10 cellular contexts compared by ENCODE assay signal in the genomic region with DNA sequence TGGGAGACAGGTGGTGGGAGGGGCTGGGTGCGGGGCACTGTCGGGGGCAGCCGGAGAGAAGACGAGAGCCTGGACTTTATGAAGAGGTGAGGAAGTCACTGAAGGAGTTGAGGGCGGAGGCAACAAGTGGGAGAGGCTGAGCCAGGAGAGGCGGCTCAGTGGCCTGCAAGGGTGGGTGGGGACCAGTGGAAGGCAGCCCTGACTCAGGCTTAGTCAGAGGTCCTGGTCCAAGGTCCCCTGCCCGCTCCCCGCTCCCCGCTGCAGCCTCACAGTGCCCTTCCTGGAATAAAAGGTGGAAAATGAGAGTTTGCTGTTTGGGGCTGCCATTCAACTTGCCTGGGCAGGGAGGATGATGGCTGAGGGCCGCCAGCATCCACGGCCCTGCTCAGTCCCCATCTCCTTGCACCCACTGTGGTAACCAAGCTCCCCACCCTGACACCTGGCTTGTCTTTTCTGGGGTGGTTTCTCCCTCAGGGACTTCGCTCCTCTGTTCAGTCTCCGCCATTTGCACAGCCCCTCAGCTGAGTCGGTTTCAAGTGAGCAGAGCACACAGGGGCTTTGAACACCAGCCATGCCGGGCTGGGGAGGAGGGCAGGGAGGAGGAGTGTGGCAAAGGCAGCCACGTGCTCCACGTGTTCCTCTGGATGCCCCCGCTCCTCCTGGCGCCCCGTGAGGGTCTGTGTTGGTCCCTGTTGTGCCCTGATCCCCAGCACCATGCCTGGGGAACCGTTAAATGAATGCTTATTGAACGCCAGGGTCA. TPM values are rescaled to one million over a fixed set of nuclear protein-coding genes. Genes with fewer than 3 reads are reported as not detected.
DNase-seq lines count a peak whose midpoint lies in the region; ATAC-seq and TF ChIP-seq lines count a peak whose summit lies in the region.
"Had no signal": no experiment of that assay in that cellular context is flagged by ENCODE, and none has a peak within 500 bp of the region (broad histone marks: within the 10 kb centered on the region; RNA-seq: fewer than 3 reads in every experiment).

No MANE protein-coding gene starts in this region.

- POLR2A ChIA-PET in Panc1 (lab: Charles Lee), result no interaction called here

- ATAC-seq in Panc1, result peak; percentile 77
- ATAC-seq in GM21723 (IDR thresholded peaks at IDR 0.05; ENCODE audit: unreplicated experiment), result no peak

- peaks cover 23% of the 10 kb centered on the region for H3K4me1 ChIP-seq in Panc1 (ENCODE audit: control insufficient read depth, insufficient read depth, low read length)
- peaks cover 0 to 19% of the 10 kb centered on the region in 2 donors for H3K4me1 ChIP-seq in esophagus (ENCODE audit: control insufficient read depth in 2 of 2, insufficient read depth in 2 of 2, low read length in 1 of 2)
- H3K4me1 ChIP-seq in mucosa of rectum (ENCODE audit: control insufficient read depth in 2 of 2, insufficient read depth in 2 of 2, low read length in 2 of 2), result peaks cover 23 to 24% of the 10 kb centered on the region in 2 donors

- no peaks in the 10 kb centered on the region for H3K9me3 ChIP-seq in Panc1 (ENCODE audit: control insufficient read depth, insufficient read depth, low read depth, low read length)
- no peaks in the 10 kb centered on the region for H3K9me3 ChIP-seq in esophagus (ENCODE audit: control insufficient read depth in 2 of 2, insufficient read depth in 1 of 2, low read depth in 1 of 2, low read length in 1 of 2)
- H3K9me3 ChIP-seq in mucosa of rectum (ENCODE audit: control insufficient read depth in 2 of 2, low read length in 2 of 2), result no peaks in the 10 kb centered on the region

- CTCF ChIA-PET in Panc1 (lab: Charles Lee), result interaction anchor here (0.6 kb wide), 1 partner anchor 42 kb away, joined by 3 read pairs; no protein-coding TSS in a partner anchor

- DNase-seq in AG20443 (ENCODE audit: low spot score) (peak; percentile 94), Panc1 (ENCODE audit: low read depth, low spot score) (no peak), DMS114 treated with DMSO at 0.1 percent for 48 hours (lab: John Stamatoyannopoulos, UW; ENCODE audit: unreplicated experiment) (no peak), NCI-H146 (lab: John Stamatoyannopoulos, UW) (no peak)
- DNase-seq in stimulated activated CD8-positive, alpha-beta memory T cell treated with anti-CD3 and anti-CD28 coated beads, Interleukin-4, amount 100 ng/mL, for 48 hours, result no peak
- DNase-seq: CD4-positive, CD25-positive, alpha-beta regulatory T cell; hypothalamus had no signal

- intact Hi-C loops in Panc1 (cut with micrococcal nuclease; ENCODE audit: unreplicated experiment), result no loop called here

- H3K9ac ChIP-seq in mucosa of rectum (ENCODE audit: low read depth in 1 of 2, low read length in 2 of 2), result peak overlapping the region in 1 of 2 donors; percentile 63

- peak overlapping the region; percentile 31; the same call in 1 of the 2 replicates for H3K27ac ChIP-seq in Panc1 (ENCODE audit: low read length)
- peak overlapping the region; percentile 68 to 82 for H3K27ac ChIP-seq in esophagus (ENCODE audit: low read depth in 2 of 2, low read length in 1 of 2)
- H3K27ac ChIP-seq in mucosa of rectum (ENCODE audit: low read depth in 2 of 2, low read length in 2 of 2), result peak overlapping the region; percentile 76 to 90

- in situ Hi-C loops in Panc1 (cut with HindIII; ENCODE audit: low pct_unique_long_range_greater_than_20kb, low sequenced_read_pairs), result no loop called here

- 57 to 68% methylated on average over 22 of the region's 22 CpGs for WGBS in esophagus, 2 donors

- no peak for TF ChIP-seq CTCF in Panc1 (IDR thresholded peaks at IDR 0.05)

- no peak overlapping the region for H3K4me3 ChIP-seq in Panc1 (ENCODE audit: low read depth in 2 of 2, low read length in 2 of 2)
- H3K4me3 ChIP-seq in esophagus (ENCODE audit: low read depth in 1 of 2, low read length in 2 of 2), result no peak overlapping the region
- H3K4me3 ChIP-seq in mucosa of rectum (ENCODE audit: low read length in 2 of 2), result peak overlapping the region in 1 of 2 donors; percentile 21

- H3K36me3 ChIP-seq in Panc1 (ENCODE audit: control insufficient read depth, insufficient read depth, low read length) (no peaks in the 10 kb centered on the region), esophagus (ENCODE audit: control insufficient read depth in 2 of 2, insufficient read depth in 2 of 2, low read length in 1 of 2) (no peaks in the 10 kb centered on the region), mucosa of rectum (ENCODE audit: control insufficient read depth in 2 of 2, insufficient read depth in 2 of 2, low read length in 2 of 2) (no peaks in the 10 kb centered on the region)

- no TSS peak for BruUV-seq in Panc1 (replicated peaks; lab: Mats Ljungman, UMichigan)

- H3K27me3 ChIP-seq in Panc1 (ENCODE audit: control insufficient read depth, insufficient read depth, low read length), result no peaks in the 10 kb centered on the region
- H3K27me3 ChIP-seq in esophagus (ENCODE audit: control insufficient read depth in 1 of 2, insufficient read depth in 2 of 2, low read length in 2 of 2), result no peaks in the 10 kb centered on the region
- no peaks in the 10 kb centered on the region for H3K27me3 ChIP-seq in mucosa of rectum (ENCODE audit: control insufficient read depth in 2 of 2, insufficient read depth in 2 of 2, low read length in 2 of 2)

RNA-seq across cellular contexts. Expression of a gene that starts 13.7 kb away (rescaled TPM):
- total RNA-seq in Panc1 (2021; ENCODE audit: unreplicated experiment), result 47.8 TPM
- polyA plus RNA-seq in Panc1 (2012; ENCODE audit: insufficient read length), result 68.5 TPM
- polyA plus RNA-seq in esophagus, result 10 to 100 TPM; 37.1 to 62.4 TPM

RNA-seq across cellular contexts. Expression of a gene that starts 15.7 kb away (rescaled TPM):
- total RNA-seq in Panc1 (2021; ENCODE audit: unreplicated experiment), result 54.6 TPM
- 50.8 TPM for polyA plus RNA-seq in Panc1 (2012; ENCODE audit: insufficient read length)
- 1 to 10 TPM; 3.6 to 8.8 TPM for polyA plus RNA-seq in esophagus

Comparison
In these comparisons a context has a peak if more than half of its experiments do, and no peak if none do; other contexts are left out.
1. H3K27ac ChIP-seq: peak in every context shown above with its lines; median percentile 83 in mucosa of rectum; 75 in esophagus; 31 in Panc1.